22 cellular contexts compared by ENCODE assay signal in genomic region chr15:69085325-69086081, GRCh38.
A peak's percentile ranks its signal among the peaks of the same experiment; 100 is the strongest.
DNase-seq lines count a peak whose midpoint lies in the region; ATAC-seq, FAIRE-seq and TF ChIP-seq lines count a peak whose summit lies in the region.
"Had no signal": no experiment of that assay in that cellular context is flagged by ENCODE, and none has a peak within 500 bp of the region (broad histone marks: within the 10 kb centered on the region; RNA-seq: fewer than 3 reads in every experiment).

No MANE protein-coding gene starts in this region.

- no peak for ATAC-seq in GM12878
- no peak for ATAC-seq in GM21737 (IDR thresholded peaks at IDR 0.05; ENCODE audit: unreplicated experiment)
- ATAC-seq in GM18867 (IDR thresholded peaks at IDR 0.05; ENCODE audit: unreplicated experiment), result no peak
- ATAC-seq: A549, HCT116, K562 had no signal

- FAIRE-seq in GM12878 (lab: Jason Lieb, UNC), result no peak
- FAIRE-seq: A549, GM12892, GM18507, K562 had no signal

- RAD21 ChIA-PET in GM12878 (lab: Charles Lee; ENCODE audit: unreplicated experiment), result interaction anchor here (0.8 to 1.5 kb wide), 3 partner anchors 19 to 24 kb away, joined by 3 to 4 read pairs (median 3); no protein-coding TSS in a partner anchor

- CTCF ChIA-PET in GM12878 (lab: Yijun Ruan, JAX), result interaction anchor here (0.6 to 1.2 kb wide), 2 partner anchors 21 to 39 kb away, joined by 3 to 4 read pairs; no protein-coding TSS in a partner anchor

- no peaks in the 10 kb centered on the region for H3K9me3 Mint-ChIP-seq in neural crest cell
- H3K9me3 Mint-ChIP-seq: CD8-positive, alpha-beta memory T cell had no signal

- no TSS peak for BruUV-seq in GM12878 (replicated peaks; lab: Mats Ljungman, UMichigan)

- H3K4me1 ChIP-seq in BLaER1 treated with 17β-estradiol and CSF1 and Interleukin-3, amounts not matched to agents 10 nM and 100 nM, result peaks cover 10 to 83% (median 54%) of the 10 kb centered on the region in 10 experiments; a peak in 19 of 20 replicates
- H3K4me1 ChIP-seq in GM12878 (ENCODE audit: control insufficient read depth, insufficient read depth, low read length), result no peaks in the 10 kb centered on the region

- intact Hi-C loops in GM12878 (cut with micrococcal nuclease; ENCODE audit: unreplicated experiment), result no loop called here

- H3K27me3 Mint-ChIP-seq in neural crest cell (ENCODE audit: low read depth), result peaks cover 71% of the 10 kb centered on the region

- no peak overlapping the region for H3K9ac ChIP-seq in BLaER1 treated with 17β-estradiol and CSF1 and Interleukin-3, amounts not matched to agents 10 nM and 100 nM
- H3K9ac ChIP-seq in GM12878 (ENCODE audit: control insufficient read depth, insufficient read depth, low read length), result no peak overlapping the region

- in situ Hi-C loops in GM12878 (cut with MboI), result no loop called here

- H3K27ac Mint-ChIP-seq in neural crest cell (ENCODE audit: unreplicated experiment), result no peak overlapping the region

- peak overlapping the region; percentile 52 for H3K4me3 Mint-ChIP-seq in neural crest cell
- H3K4me3 Mint-ChIP-seq: CD8-positive, alpha-beta memory T cell had no signal

- H3K4me3 ChIP-seq in BLaER1 treated with 17β-estradiol and CSF1 and Interleukin-3, amounts not matched to agents 10 nM and 100 nM, result no peak overlapping the region
- H3K4me3 ChIP-seq in NB4 (ENCODE audit: low read depth, low read length) (no peak overlapping the region), GM12878 (no peak overlapping the region)
- H3K4me3 ChIP-seq: A549, K562 had no signal

- H3K4me1 Mint-ChIP-seq in neural crest cell, result peaks cover 68% of the 10 kb centered on the region

- no peak overlapping the region for H2AFZ ChIP-seq in GM12878 (ENCODE audit: control insufficient read depth, low read depth, low read length)

- H3K36me3 ChIP-seq in BLaER1 treated with 17β-estradiol and CSF1 and Interleukin-3, amounts not matched to agents 10 nM and 100 nM, result no peaks in the 10 kb centered on the region
- no peaks in the 10 kb centered on the region for H3K36me3 ChIP-seq in GM12878 (ENCODE audit: control insufficient read depth in 2 of 2, insufficient read depth in 2 of 2, low read length in 1 of 2)

- TF ChIP-seq EP300 in GM12878 (IDR thresholded peaks at IDR 0.05; ENCODE audit: borderline replicate concordance in 1 of 2, control insufficient read depth in 1 of 2, low read depth in 2 of 2, low read length in 2 of 2), result no peak

- H4K20me1 ChIP-seq in BLaER1 treated with 17β-estradiol and CSF1 and Interleukin-3, amounts not matched to agents 10 nM and 100 nM, result no peaks in the 10 kb centered on the region
- H4K20me1 ChIP-seq in GM12878 (ENCODE audit: control insufficient read depth, insufficient read depth), result no peaks in the 10 kb centered on the region

- 14% methylated on average over 5 of the region's 5 CpGs for WGBS in GM12878 (ENCODE audit: insufficient coverage, insufficient replicate concordance, low lambda C conversion rate, missing lambda C conversion rate)

- TF ChIP-seq CTCF in NB4 (IDR thresholded peaks at IDR 0.05; ENCODE audit: low read depth, low read length), result no peak
- no peak for TF ChIP-seq CTCF in GM12878 (IDR thresholded peaks at IDR 0.05 in 2 of 3, conservative IDR thresholded peaks at IDR 0.05 in 1 of 3; ENCODE audit: control insufficient read depth in 2 of 3, extremely low read depth in 1 of 3, insufficient read depth in 1 of 3, low read depth in 3 of 3, low read length in 3 of 3)
- TF ChIP-seq CTCF in neural crest cell (conservative IDR thresholded peaks at IDR 0.05), result no peak

- POLR2A ChIA-PET in GM12878 (lab: Charles Lee), result interaction anchor here (0.6 to 1.0 kb wide), 2 partner anchors 9 to 409 kb away, joined by 3 read pairs; no protein-coding TSS in a partner anchor

- peak overlapping the region in 8 of 11 experiments; percentile 0 to 95 (median 54); a peak in 11 of 22 replicates for H3K4me2 ChIP-seq in BLaER1 treated with 17β-estradiol and CSF1 and Interleukin-3, amounts not matched to agents 10 nM and 100 nM
- H3K4me2 ChIP-seq in GM12878 (ENCODE audit: control insufficient read depth, insufficient read depth), result no peak overlapping the region
- H3K4me2 ChIP-seq: A549 had no signal

- H3K27me3 ChIP-seq in BLaER1 treated with 17β-estradiol and CSF1 and Interleukin-3, amounts not matched to agents 10 nM and 100 nM, result peaks cover 0 to 9% (median 0%) of the 10 kb centered on the region in 11 experiments; a peak in 5 of 22 replicates
- H3K27me3 ChIP-seq in GM12878 (replicated peaks in 1 of 2; ENCODE audit: control insufficient read depth in 2 of 2, insufficient read depth in 2 of 2, low read length in 1 of 2), result 0 out of 4 replicates have a peak, but pooled peaks cover 0 to 2% of the 10 kb centered on the region in 2 experiments

- SMC1A ChIA-PET in GM12878 (lab: Charles Lee; ENCODE audit: uncharacterized antibody, unreplicated experiment), result interaction anchor here (0.7 to 2.6 kb wide), 3 partner anchors 9 to 151 kb away, joined by 3 to 6 read pairs (median 4); no protein-coding TSS in a partner anchor

- no peak for TF ChIP-seq POLR2A in NB4 (IDR thresholded peaks at IDR 0.05; ENCODE audit: extremely low read depth, insufficient read length)
- no peak for TF ChIP-seq POLR2A in GM12878 (IDR thresholded peaks at IDR 0.05; ENCODE audit: low read depth, low read length)

- no peaks in the 10 kb centered on the region for H3K36me3 Mint-ChIP-seq in neural crest cell (ENCODE audit: low read depth)
- H3K36me3 Mint-ChIP-seq: CD8-positive, alpha-beta memory T cell had no signal

- H3K9me3 ChIP-seq in BLaER1 treated with 17β-estradiol and CSF1 and Interleukin-3, amounts not matched to agents 10 nM and 100 nM (replicated peaks in 1 of 11), result no peaks in the 10 kb centered on the region; a peak in 1 of 22 replicates
- no peaks in the 10 kb centered on the region for H3K9me3 ChIP-seq in GM12878 (replicated peaks; ENCODE audit: control insufficient read depth, insufficient read depth, low read length)
- H3K9me3 ChIP-seq: A549 had no signal

- TF ChIP-seq RAD21 in GM12878 (IDR thresholded peaks at IDR 0.05; ENCODE audit: insufficient read depth, low read depth, low read length), result no peak

- H3K79me2 ChIP-seq in GM12878 (ENCODE audit: control insufficient read depth, insufficient read depth, low read length), result no peaks in the 10 kb centered on the region

- H3K27ac ChIP-seq in BLaER1 treated with 17β-estradiol and CSF1 and Interleukin-3, amounts not matched to agents 10 nM and 100 nM, result no peak overlapping the region
- no peak overlapping the region for H3K27ac ChIP-seq in GM12878 (ENCODE audit: control insufficient read depth, insufficient read depth)
- H3K27ac ChIP-seq: A549 had no signal

- DNase-seq in NB4 (ENCODE audit: low read depth), result peak; percentile 3
- DNase-seq in GM12878 (ENCODE audit: low read depth, low spot score), result no peak
- DNase-seq in neural crest cell (ENCODE audit: low read depth, low spot score), result no peak
- no peak for DNase-seq in stimulated activated CD8-positive, alpha-beta memory T cell treated with anti-CD3 and anti-CD28 coated beads, Interleukin-4, amount 100 ng/mL, for 48 hours
- DNase-seq: C1 segment of cervical spinal cord; CD8-positive, alpha-beta memory T cell; DMS53; EL; NCI-H1694 treated with DMSO at 0.1 percent for 48 hours; NCI-H2107; NCI-H510A treated with DMSO at 0.1 percent for 48 hours; NCI-H82; OCI-M1; Right ventricle myocardium superior had no signal

TF ChIP-seq in GM12878, 131 proteins besides CTCF, POLR2A, EP300 and RAD21:
- TF ChIP-seq NR2F1 (conservative IDR thresholded peaks at IDR 0.05), result 0 out of 2 replicates have a peak, but pooled peaks have one; percentile 19
- TF ChIP-seq WRNIP1 (IDR thresholded peaks at IDR 0.05; ENCODE audit: borderline replicate concordance, low read depth, low read length), result no peak
